Comparison of ENCODE assay signal across 23 cellular contexts in genomic region chr10:29186221-29186620, GRCh38.
DNase-seq lines count a peak whose midpoint lies in the region; FAIRE-seq and TF ChIP-seq lines count a peak whose summit lies in the region.
"Had no signal": no experiment of that assay in that cellular context is flagged by ENCODE, and none has a peak within 500 bp of the region (broad histone marks: within the 10 kb centered on the region; RNA-seq: fewer than 3 reads in every experiment).

No MANE protein-coding gene starts in this region.

- no peak overlapping the region for H3K4me3 ChIP-seq in fibroblast of the aortic adventitia (ENCODE audit: low read depth, low read length)
- H3K4me3 ChIP-seq: BLaER1 had no signal

- no peaks in the 10 kb centered on the region for H3K4me1 Mint-ChIP-seq in MCF 10A (ENCODE audit: insufficient read depth, unreplicated experiment)
- H3K4me1 Mint-ChIP-seq: CD4-positive, alpha-beta memory T cell had no signal

- FAIRE-seq in urothelium cell line (lab: Jason Lieb, UNC), result no peak
- FAIRE-seq: G401.6, GM12892 had no signal

- no peak for TF ChIP-seq CTCF in fibroblast of the aortic adventitia (IDR thresholded peaks at IDR 0.05; ENCODE audit: insufficient read depth, low read length)
- no peak for TF ChIP-seq CTCF in MCF 10A (IDR thresholded peaks at IDR 0.05; ENCODE audit: unreplicated experiment)

- intact Hi-C loops in MCF 10A (cut with micrococcal nuclease), result no loop called here

- CTCF ChIA-PET in MCF 10A (lab: Yijun Ruan, JAX), result no interaction called here

- POLR2A ChIA-PET in MCF 10A (lab: Yijun Ruan, JAX), result no interaction called here

- peak; percentile 37 for DNase-seq in ELR (ENCODE audit: low read depth)
- DNase-seq in M059J (ENCODE audit: low read depth), result peak; percentile 45
- DNase-seq in fibroblast of the aortic adventitia (ENCODE audit: low read depth), result peak; percentile 8
- DNase-seq in urothelium cell line (ENCODE audit: low spot score), result peak; percentile 36
- no peak for DNase-seq in AG08395 (ENCODE audit: low spot score)
- no peak for DNase-seq in MCF 10A (ENCODE audit: unreplicated experiment)
- no peak for DNase-seq in nucleus accumbens (lab: John Stamatoyannopoulos, UW)
- DNase-seq: Caco-2; CD4-positive, alpha-beta memory T cell; DMS 273 treated with DMSO at 0.1 percent for 48 hours; DMS79 treated with DMSO at 0.1 percent for 48 hours; GOT3; HCEC 1CT; KBM-7; NCI-H1105 treated with DMSO at 0.1 percent for 48 hours; NCI-H2029 treated with DMSO at 0.1 percent for 48 hours; NCI-H226; NCI-H510A treated with DMSO at 0.1 percent for 48 hours; NCI-H748 treated with DMSO at 0.1 percent for 48 hours; SIG-M5 had no signal

- H3K27ac Mint-ChIP-seq in MCF 10A (ENCODE audit: low read depth, unreplicated experiment), result no peak overlapping the region
- H3K27ac Mint-ChIP-seq: CD4-positive, alpha-beta memory T cell had no signal

- no TSS peak for BruUV-seq in MCF 10A (replicated peaks; lab: Mats Ljungman, UMichigan)

- no peaks in the 10 kb centered on the region for H3K36me3 Mint-ChIP-seq in MCF 10A (ENCODE audit: insufficient read depth, unreplicated experiment)
- H3K36me3 Mint-ChIP-seq: CD4-positive, alpha-beta memory T cell had no signal

- H3K4me3 Mint-ChIP-seq in MCF 10A (ENCODE audit: unreplicated experiment), result no peak overlapping the region
- H3K4me3 Mint-ChIP-seq: CD4-positive, alpha-beta memory T cell had no signal

- H3K27me3 Mint-ChIP-seq in MCF 10A (ENCODE audit: insufficient read depth, unreplicated experiment), result peaks cover 32% of the 10 kb centered on the region

- H3K9me3 Mint-ChIP-seq in MCF 10A (ENCODE audit: unreplicated experiment), result no peaks in the 10 kb centered on the region

Comparison
In these comparisons a context has a peak if more than half of its experiments do, and no peak if none do; other contexts are left out.
1. DNase-seq: peak in ELR (single experiment), M059J (single experiment), fibroblast of the aortic adventitia (single experiment) and urothelium cell line (single experiment); none in AG08395 (single experiment), MCF 10A (single experiment) and nucleus accumbens (0 of 56).